ENCODE assay signal across 17 cellular contexts in genomic region chr16:49095539-49095938, GRCh38.
DNase-seq lines count a peak whose midpoint lies in the region; ATAC-seq and TF ChIP-seq lines count a peak whose summit lies in the region.
"Had no signal": no experiment of that assay in that cellular context is flagged by ENCODE, and none has a peak within 500 bp of the region (broad histone marks: within the 10 kb centered on the region; RNA-seq: fewer than 3 reads in every experiment).

No MANE protein-coding gene starts in this region.

- ATAC-seq in GM23338 (peak; percentile 44; the same call in 2 of the 3 replicates), GM18519 (IDR thresholded peaks at IDR 0.05; ENCODE audit: low FRiP score, unreplicated experiment) (no peak)
- ATAC-seq: A549; CD8-positive, alpha-beta T cell had no signal

- H3K27ac ChIP-seq in GM23338 (ENCODE audit: low read depth) (no peak overlapping the region), endodermal cell (ENCODE audit: low read depth, low read length) (no peak overlapping the region), mesendoderm (ENCODE audit: low read depth, low read length) (no peak overlapping the region)
- H3K27ac ChIP-seq: 22Rv1; A549; BLaER1 treated with 17β-estradiol and CSF1 and Interleukin-3, amounts not matched to agents 10 nM and 100 nM; C4-2B had no signal

- no peak overlapping the region for H3K4me3 Mint-ChIP-seq in GM23338
- no peak overlapping the region for H3K4me3 Mint-ChIP-seq in endodermal cell
- H3K4me3 Mint-ChIP-seq: B cell; CD4-positive, alpha-beta T cell; CD8-positive, alpha-beta T cell had no signal

- no peak overlapping the region for H2BK120ac ChIP-seq in mesendoderm (ENCODE audit: low read depth, low read length)

- H3K56ac ChIP-seq in mesendoderm (ENCODE audit: low read length): no peak overlapping the region

- H3K79me2 ChIP-seq in GM23338 (replicated peaks; ENCODE audit: insufficient read depth) (no peaks in the 10 kb centered on the region), mesendoderm (ENCODE audit: control insufficient read depth, insufficient read depth, low read length) (no peaks in the 10 kb centered on the region)

- H2AK5ac ChIP-seq in mesendoderm (ENCODE audit: low read length): no peak overlapping the region

- H3K9me3 Mint-ChIP-seq in GM23338 (peaks cover 3% of the 10 kb centered on the region; the same call in 1 of the 3 replicates), endodermal cell (no peaks in the 10 kb centered on the region)
- H3K9me3 Mint-ChIP-seq: CD4-positive, alpha-beta T cell; CD8-positive, alpha-beta T cell had no signal

- H3K27me3 ChIP-seq in GM23338 (ENCODE audit: insufficient read depth): no peaks in the 10 kb centered on the region
- H3K27me3 ChIP-seq in endodermal cell (ENCODE audit: control insufficient read depth, insufficient read depth, low read length, poor library complexity, severe bottlenecking): no peaks in the 10 kb centered on the region
- H3K27me3 ChIP-seq in mesendoderm (ENCODE audit: insufficient read depth, low read length, poor library complexity): no peaks in the 10 kb centered on the region
- H3K27me3 ChIP-seq: BLaER1 treated with 17β-estradiol and CSF1 and Interleukin-3, amounts not matched to agents 10 nM and 100 nM had no signal

- H3K36me3 Mint-ChIP-seq in GM23338 (ENCODE audit: low read depth) (no peaks in the 10 kb centered on the region), endodermal cell (ENCODE audit: low read depth) (no peaks in the 10 kb centered on the region)
- H3K36me3 Mint-ChIP-seq: CD8-positive, alpha-beta T cell had no signal

- no peak for DNase-seq in GM23338 (ENCODE audit: low spot score)
- DNase-seq in endodermal cell: peak; percentile 65
- DNase-seq in mesendoderm: peak; percentile 24
- DNase-seq in T-helper 9 cell: no peak
- DNase-seq: AML-193; Caco-2; Calu3; CD4-positive, alpha-beta T cell; CD8-positive, alpha-beta T cell; DMS79 treated with DMSO at 0.1 percent for 48 hours; GF-D8 had no signal

- H3K9ac ChIP-seq in endodermal cell (ENCODE audit: extremely low read depth, low read length, poor library complexity, severe bottlenecking) (no peak overlapping the region), mesendoderm (ENCODE audit: low read length) (no peak overlapping the region)
- H3K9ac ChIP-seq: BLaER1 treated with 17β-estradiol and CSF1 and Interleukin-3, amounts not matched to agents 10 nM and 100 nM had no signal

- no peaks in the 10 kb centered on the region for H4K20me1 ChIP-seq in GM23338 (replicated peaks; ENCODE audit: insufficient read depth)
- H4K20me1 ChIP-seq: BLaER1 treated with 17β-estradiol and CSF1 and Interleukin-3, amounts not matched to agents 10 nM and 100 nM had no signal

- H3K4ac ChIP-seq in mesendoderm (ENCODE audit: low read depth, low read length): no peak overlapping the region

- no peaks in the 10 kb centered on the region for H3K9me3 ChIP-seq in endodermal cell (ENCODE audit: control insufficient read depth, low read length)
- H3K9me3 ChIP-seq: A549; BLaER1 treated with 17β-estradiol and CSF1 and Interleukin-3, amounts not matched to agents 10 nM and 100 nM; Caco-2 had no signal

- H3K4me2 ChIP-seq in GM23338: no peak overlapping the region
- no peak overlapping the region for H3K4me2 ChIP-seq in mesendoderm (ENCODE audit: low read length)
- H3K4me2 ChIP-seq: A549; BLaER1 treated with 17β-estradiol and CSF1 and Interleukin-3, amounts not matched to agents 10 nM and 100 nM had no signal

- no peak overlapping the region for H3K27ac Mint-ChIP-seq in GM23338
- no peak overlapping the region for H3K27ac Mint-ChIP-seq in endodermal cell
- H3K27ac Mint-ChIP-seq: B cell; CD4-positive, alpha-beta T cell; CD8-positive, alpha-beta T cell had no signal

- H3F3A ChIP-seq in GM23338 (replicated peaks; ENCODE audit: low read depth): no peaks in the 10 kb centered on the region

- H2BK5ac ChIP-seq in mesendoderm (ENCODE audit: low read length): no peak overlapping the region

- 30 to 46% methylated on average over 2 of the region's 2 CpGs for WGBS in endodermal cell (ENCODE audit: insufficient coverage in 1 of 2, insufficient read length in 1 of 2), 2 experiments
- WGBS in mesendoderm (ENCODE audit: extremely low coverage, insufficient coverage, low lambda C conversion rate): no CpG with 5 or more reads among the region's 2 CpGs

- H3K4me1 Mint-ChIP-seq in GM23338 (peaks cover 4% of the 10 kb centered on the region; the same call in 2 of the 3 replicates), endodermal cell (peaks cover 7% of the 10 kb centered on the region)
- H3K4me1 Mint-ChIP-seq: B cell had no signal

- H3K27me3 Mint-ChIP-seq in GM23338 (ENCODE audit: insufficient read depth, low read depth, poor library complexity) (peaks cover 5% of the 10 kb centered on the region), endodermal cell (ENCODE audit: insufficient read depth) (peaks cover 6% of the 10 kb centered on the region)
- H3K27me3 Mint-ChIP-seq: B cell; CD4-positive, alpha-beta T cell had no signal

- H3K36me3 ChIP-seq in GM23338 (ENCODE audit: insufficient read depth): no peaks in the 10 kb centered on the region
- no peaks in the 10 kb centered on the region for H3K36me3 ChIP-seq in endodermal cell (ENCODE audit: control insufficient read depth, insufficient read depth, low read length)
- H3K36me3 ChIP-seq in mesendoderm (ENCODE audit: control insufficient read depth, insufficient read depth, low read length): no peaks in the 10 kb centered on the region
- H3K36me3 ChIP-seq: BLaER1 treated with 17β-estradiol and CSF1 and Interleukin-3, amounts not matched to agents 10 nM and 100 nM had no signal

- no peak overlapping the region for H3K18ac ChIP-seq in mesendoderm (ENCODE audit: low read length)

- H3K4me3 ChIP-seq in GM23338 (no peak overlapping the region), endodermal cell (ENCODE audit: low read length) (no peak overlapping the region), mesendoderm (ENCODE audit: low read length) (no peak overlapping the region)
- H3K4me3 ChIP-seq: A549; BLaER1 treated with 17β-estradiol and CSF1 and Interleukin-3, amounts not matched to agents 10 nM and 100 nM had no signal

- no peak overlapping the region for H2BK15ac ChIP-seq in mesendoderm (replicated peaks; ENCODE audit: low read depth)

- H3K9me2 ChIP-seq in GM23338 (ENCODE audit: insufficient read depth): no peaks in the 10 kb centered on the region

- no peak overlapping the region for H3K23ac ChIP-seq in mesendoderm (ENCODE audit: low read length)

- H3K79me1 ChIP-seq in mesendoderm (ENCODE audit: low read length): no peaks in the 10 kb centered on the region

- no peak overlapping the region for H2AFZ ChIP-seq in GM23338

- H3K4me1 ChIP-seq in GM23338 (ENCODE audit: insufficient read depth): no peaks in the 10 kb centered on the region
- H3K4me1 ChIP-seq in endodermal cell (ENCODE audit: control insufficient read depth, insufficient read depth, low read length): no peaks in the 10 kb centered on the region
- H3K4me1 ChIP-seq in mesendoderm (ENCODE audit: control insufficient read depth, low read depth, low read length): peaks cover 3% of the 10 kb centered on the region
- H3K4me1 ChIP-seq: A549; BLaER1 treated with 17β-estradiol and CSF1 and Interleukin-3, amounts not matched to agents 10 nM and 100 nM; Caco-2 had no signal

- H4K5ac ChIP-seq in mesendoderm (ENCODE audit: low read length): no peak overlapping the region

- no peak for TF ChIP-seq CTCF in GM23338 (conservative IDR thresholded peaks at IDR 0.05; ENCODE audit: low read depth in 2 of 2)
- no peak for TF ChIP-seq CTCF in endodermal cell (conservative IDR thresholded peaks at IDR 0.05)

- no peak overlapping the region for H4K8ac ChIP-seq in mesendoderm (ENCODE audit: low read depth, low read length)

TF ChIP-seq in GM23338, 12 proteins besides CTCF, POLR2A, EP300 and RAD21:
- no peak for TF ChIP-seq POLR2AphosphoS5 (IDR thresholded peaks at IDR 0.05; ENCODE audit: low read depth)
- no peak for TF ChIP-seq ZNF114 (CRISPR knock-in tag; IDR thresholded peaks at IDR 0.05)
- TF ChIP-seq EZH2phosphoT487 (IDR thresholded peaks at IDR 0.05; ENCODE audit: unreplicated experiment): no peak
- TF ChIP-seq EZH2 (IDR thresholded peaks at IDR 0.05; ENCODE audit: low read depth, unreplicated experiment): no peak
- no peak for TF ChIP-seq STAT1 (IDR thresholded peaks at IDR 0.05; ENCODE audit: unreplicated experiment)
- TF ChIP-seq NANOG (IDR thresholded peaks at IDR 0.05; ENCODE audit: borderline replicate concordance): no peak
- TF ChIP-seq ZNF331 (CRISPR knock-in tag; IDR thresholded peaks at IDR 0.05; ENCODE audit: low read depth): no peak
- TF ChIP-seq CREB1 (CRISPR knock-in tag; IDR thresholded peaks at IDR 0.05; ENCODE audit: low read depth): no peak
- TF ChIP-seq, protein P1, sequence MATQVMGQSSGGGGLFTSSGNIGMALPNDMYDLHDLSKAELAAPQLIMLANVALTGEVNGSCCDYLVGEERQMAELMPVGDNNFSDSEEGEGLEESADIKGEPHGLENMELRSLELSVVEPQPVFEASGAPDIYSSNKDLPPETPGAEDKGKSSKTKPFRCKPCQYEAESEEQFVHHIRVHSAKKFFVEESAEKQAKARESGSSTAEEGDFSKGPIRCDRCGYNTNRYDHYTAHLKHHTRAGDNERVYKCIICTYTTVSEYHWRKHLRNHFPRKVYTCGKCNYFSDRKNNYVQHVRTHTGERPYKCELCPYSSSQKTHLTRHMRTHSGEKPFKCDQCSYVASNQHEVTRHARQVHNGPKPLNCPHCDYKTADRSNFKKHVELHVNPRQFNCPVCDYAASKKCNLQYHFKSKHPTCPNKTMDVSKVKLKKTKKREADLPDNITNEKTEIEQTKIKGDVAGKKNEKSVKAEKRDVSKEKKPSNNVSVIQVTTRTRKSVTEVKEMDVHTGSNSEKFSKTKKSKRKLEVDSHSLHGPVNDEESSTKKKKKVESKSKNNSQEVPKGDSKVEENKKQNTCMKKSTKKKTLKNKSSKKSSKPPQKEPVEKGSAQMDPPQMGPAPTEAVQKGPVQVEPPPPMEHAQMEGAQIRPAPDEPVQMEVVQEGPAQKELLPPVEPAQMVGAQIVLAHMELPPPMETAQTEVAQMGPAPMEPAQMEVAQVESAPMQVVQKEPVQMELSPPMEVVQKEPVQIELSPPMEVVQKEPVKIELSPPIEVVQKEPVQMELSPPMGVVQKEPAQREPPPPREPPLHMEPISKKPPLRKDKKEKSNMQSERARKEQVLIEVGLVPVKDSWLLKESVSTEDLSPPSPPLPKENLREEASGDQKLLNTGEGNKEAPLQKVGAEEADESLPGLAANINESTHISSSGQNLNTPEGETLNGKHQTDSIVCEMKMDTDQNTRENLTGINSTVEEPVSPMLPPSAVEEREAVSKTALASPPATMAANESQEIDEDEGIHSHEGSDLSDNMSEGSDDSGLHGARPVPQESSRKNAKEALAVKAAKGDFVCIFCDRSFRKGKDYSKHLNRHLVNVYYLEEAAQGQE (IDR thresholded peaks at IDR 0.05; ENCODE audit: unreplicated experiment): no peak

Comparison
In these comparisons a context has a peak if more than half of its experiments do, and no peak if none do; other contexts are left out.
1. DNase-seq: peak in endodermal cell (single experiment) and mesendoderm (single experiment); none in GM23338 (single experiment) and T-helper 9 cell (single experiment).